ENCODE assay signal across 20 cellular contexts in the genomic region with DNA sequence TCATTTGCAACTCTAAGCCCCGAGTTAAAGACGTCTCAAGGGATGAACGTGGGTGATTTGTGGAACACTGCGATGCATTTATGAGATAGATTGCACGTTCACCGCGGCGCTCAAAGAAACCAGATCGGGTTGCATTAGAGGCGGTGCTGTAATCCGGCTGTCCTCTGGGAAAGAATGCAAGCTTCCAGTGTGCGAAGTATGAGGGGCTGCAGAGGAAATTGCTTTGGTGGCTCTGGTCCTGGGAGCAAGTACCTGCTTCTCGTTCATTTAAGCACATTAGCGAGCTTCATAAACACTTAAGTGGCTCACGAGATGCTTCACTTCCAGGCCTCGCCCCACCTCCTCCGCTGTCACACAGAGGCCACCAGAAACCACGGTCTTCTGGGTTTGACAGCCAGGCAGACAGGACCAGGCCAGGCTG.
A peak's percentile ranks its signal among the peaks of the same experiment; 100 is the strongest.
DNase-seq lines count a peak whose midpoint lies in the region; ATAC-seq and TF ChIP-seq lines count a peak whose summit lies in the region.
"Had no signal": no experiment of that assay in that cellular context is flagged by ENCODE, and none has a peak within 500 bp of the region (broad histone marks: within the 10 kb centered on the region; RNA-seq: fewer than 3 reads in every experiment).

No MANE protein-coding gene starts in this region.

- peaks cover 68% of the 10 kb centered on the region for H3K4me1 Mint-ChIP-seq in GM23338

- ATAC-seq in GM23338, result no peak
- ATAC-seq in stimulated activated naive CD8-positive, alpha-beta T cell treated with anti-CD3 and anti-CD28 coated beads, Interleukin-15, Interleukin-2, amounts not matched to agents 100 U/mL and 50 U/mL, for 24 hours, result no peak
- ATAC-seq: activated CD8-positive, alpha-beta T cell treated with anti-CD3 and anti-CD28 coated beads, Interleukin-2, amount 10 ng/mL, durations not matched to agents 7 days and 5 days; activated naive CD4-positive, alpha-beta T cell treated with anti-CD3 and anti-CD28 coated beads, Interleukin-2, amount 50 U/mL, for 72 hours; activated T-cell treated with anti-CD3 and anti-CD28 coated beads, Interleukin-2, amount 50 U/mL, for 4 hours; gastrocnemius medialis; left cardiac atrium; sciatic nerve had no signal

- no peaks in the 10 kb centered on the region for H3K79me2 ChIP-seq in GM23338 (replicated peaks; ENCODE audit: insufficient read depth)

- H3F3A ChIP-seq in GM23338 (replicated peaks; ENCODE audit: low read depth), result peaks cover 16% of the 10 kb centered on the region; the same call in 1 of the 2 replicates

- H3K4me1 ChIP-seq in GM23338 (ENCODE audit: insufficient read depth), result peaks cover 54% of the 10 kb centered on the region
- H3K4me1 ChIP-seq: gastrocnemius medialis had no signal

- no peaks in the 10 kb centered on the region for H3K27me3 ChIP-seq in GM23338 (ENCODE audit: insufficient read depth)
- H3K27me3 ChIP-seq: BLaER1 treated with 17β-estradiol and CSF1 and Interleukin-3, amounts not matched to agents 10 nM and 100 nM had no signal

- no peaks in the 10 kb centered on the region for H3K36me3 ChIP-seq in GM23338 (ENCODE audit: insufficient read depth)
- H3K36me3 ChIP-seq: BLaER1 treated with 17β-estradiol and CSF1 and Interleukin-3, amounts not matched to agents 10 nM and 100 nM; gastrocnemius medialis had no signal

- H3K4me3 ChIP-seq in GM23338 (no peak overlapping the region), fibroblast of villous mesenchyme (ENCODE audit: low read depth, low read length) (no peak overlapping the region), skeletal muscle cell (ENCODE audit: low read depth, low read length) (no peak overlapping the region)
- H3K4me3 ChIP-seq: BLaER1 treated with 17β-estradiol and CSF1 and Interleukin-3, amounts not matched to agents 10 nM and 100 nM; gastrocnemius medialis had no signal

- H3K27me3 Mint-ChIP-seq in GM23338 (ENCODE audit: insufficient read depth, low read depth, poor library complexity), result peaks cover 20% of the 10 kb centered on the region

- H3K9me2 ChIP-seq in GM23338 (ENCODE audit: insufficient read depth), result no peaks in the 10 kb centered on the region

- H2AFZ ChIP-seq in GM23338, result no peak overlapping the region

- peaks cover 18% of the 10 kb centered on the region; the same call in 2 of the 3 replicates for H3K36me3 Mint-ChIP-seq in GM23338 (ENCODE audit: low read depth)

- TF ChIP-seq CTCF in GM23338 (conservative IDR thresholded peaks at IDR 0.05; ENCODE audit: low read depth in 2 of 2) (no peak), fibroblast of villous mesenchyme (IDR thresholded peaks at IDR 0.05; ENCODE audit: insufficient read depth, low read depth, low read length) (no peak)

- peak overlapping the region; percentile 56 for H3K4me2 ChIP-seq in GM23338

- H3K9me3 Mint-ChIP-seq in GM23338, result peaks cover 18% of the 10 kb centered on the region; the same call in 2 of the 3 replicates
- H3K9me3 Mint-ChIP-seq: activated naive CD4-positive, alpha-beta T cell treated with anti-CD3 and anti-CD28 coated beads, Interleukin-2, amount 50 U/mL, for 72 hours; activated T-cell treated with anti-CD3 and anti-CD28 coated beads, Interleukin-2, amount 50 U/mL, for 4 hours had no signal

- peak overlapping the region; percentile 99 for H3K27ac ChIP-seq in GM23338 (ENCODE audit: low read depth)
- H3K27ac ChIP-seq: BLaER1 treated with 17β-estradiol and CSF1 and Interleukin-3, amounts not matched to agents 10 nM and 100 nM; gastrocnemius medialis; RWPE1; VCaP had no signal

- H3K27ac Mint-ChIP-seq in GM23338, result no peak overlapping the region
- H3K27ac Mint-ChIP-seq: activated CD8-positive, alpha-beta T cell treated with anti-CD3 and anti-CD28 coated beads, Interleukin-2, amount 10 ng/mL, durations not matched to agents 7 days and 5 days; activated naive CD4-positive, alpha-beta T cell treated with anti-CD3 and anti-CD28 coated beads, Interleukin-2, amount 50 U/mL, for 72 hours had no signal

- DNase-seq in GM23338 (ENCODE audit: low spot score) (no peak), NCI-H2227 (lab: John Stamatoyannopoulos, UW; ENCODE audit: unreplicated experiment) (peak; percentile 55), fibroblast of villous mesenchyme (ENCODE audit: low read depth) (peak; percentile 2), skeletal muscle cell (ENCODE audit: low read depth) (peak; percentile 58), COLO668 (lab: John Stamatoyannopoulos, UW; ENCODE audit: unreplicated experiment) (no peak), ureter (ENCODE audit: low spot score) (no peak)
- no peak for DNase-seq in stimulated activated naive CD8-positive, alpha-beta T cell treated with anti-CD3 and anti-CD28 coated beads, Interleukin-15, Interleukin-2, amounts not matched to agents 100 U/mL and 50 U/mL, for 24 hours
- DNase-seq: activated CD8-positive, alpha-beta T cell treated with anti-CD3 and anti-CD28 coated beads, Interleukin-2, amount 10 ng/mL, durations not matched to agents 7 days and 5 days; activated T-cell treated with anti-CD3 and anti-CD28 coated beads, Interleukin-2, amount 50 U/mL, for 4 hours; cortex of kidney; gastrocnemius medialis; left cardiac atrium; NCI-H1436; stimulated activated CD4-positive, alpha-beta T cell treated with anti-CD3 and anti-CD28 coated beads, Interleukin-2, amount 100 ng/mL, for 48 hours; T-helper 1 cell had no signal

- no peak overlapping the region; the same call in 2 of the 3 replicates for H3K4me3 Mint-ChIP-seq in GM23338
- H3K4me3 Mint-ChIP-seq: activated CD8-positive, alpha-beta T cell treated with anti-CD3 and anti-CD28 coated beads, Interleukin-2, amount 10 ng/mL, durations not matched to agents 7 days and 5 days; activated T-cell treated with anti-CD3 and anti-CD28 coated beads, Interleukin-2, amount 50 U/mL, for 4 hours had no signal

- H4K20me1 ChIP-seq in GM23338 (replicated peaks; ENCODE audit: insufficient read depth), result no peaks in the 10 kb centered on the region

TF ChIP-seq in GM23338, 12 proteins besides CTCF, POLR2A, EP300 and RAD21 (continues in another document):
- TF ChIP-seq ZNF331 (CRISPR knock-in tag; IDR thresholded peaks at IDR 0.05; ENCODE audit: low read depth), result no peak
- TF ChIP-seq, protein P1, sequence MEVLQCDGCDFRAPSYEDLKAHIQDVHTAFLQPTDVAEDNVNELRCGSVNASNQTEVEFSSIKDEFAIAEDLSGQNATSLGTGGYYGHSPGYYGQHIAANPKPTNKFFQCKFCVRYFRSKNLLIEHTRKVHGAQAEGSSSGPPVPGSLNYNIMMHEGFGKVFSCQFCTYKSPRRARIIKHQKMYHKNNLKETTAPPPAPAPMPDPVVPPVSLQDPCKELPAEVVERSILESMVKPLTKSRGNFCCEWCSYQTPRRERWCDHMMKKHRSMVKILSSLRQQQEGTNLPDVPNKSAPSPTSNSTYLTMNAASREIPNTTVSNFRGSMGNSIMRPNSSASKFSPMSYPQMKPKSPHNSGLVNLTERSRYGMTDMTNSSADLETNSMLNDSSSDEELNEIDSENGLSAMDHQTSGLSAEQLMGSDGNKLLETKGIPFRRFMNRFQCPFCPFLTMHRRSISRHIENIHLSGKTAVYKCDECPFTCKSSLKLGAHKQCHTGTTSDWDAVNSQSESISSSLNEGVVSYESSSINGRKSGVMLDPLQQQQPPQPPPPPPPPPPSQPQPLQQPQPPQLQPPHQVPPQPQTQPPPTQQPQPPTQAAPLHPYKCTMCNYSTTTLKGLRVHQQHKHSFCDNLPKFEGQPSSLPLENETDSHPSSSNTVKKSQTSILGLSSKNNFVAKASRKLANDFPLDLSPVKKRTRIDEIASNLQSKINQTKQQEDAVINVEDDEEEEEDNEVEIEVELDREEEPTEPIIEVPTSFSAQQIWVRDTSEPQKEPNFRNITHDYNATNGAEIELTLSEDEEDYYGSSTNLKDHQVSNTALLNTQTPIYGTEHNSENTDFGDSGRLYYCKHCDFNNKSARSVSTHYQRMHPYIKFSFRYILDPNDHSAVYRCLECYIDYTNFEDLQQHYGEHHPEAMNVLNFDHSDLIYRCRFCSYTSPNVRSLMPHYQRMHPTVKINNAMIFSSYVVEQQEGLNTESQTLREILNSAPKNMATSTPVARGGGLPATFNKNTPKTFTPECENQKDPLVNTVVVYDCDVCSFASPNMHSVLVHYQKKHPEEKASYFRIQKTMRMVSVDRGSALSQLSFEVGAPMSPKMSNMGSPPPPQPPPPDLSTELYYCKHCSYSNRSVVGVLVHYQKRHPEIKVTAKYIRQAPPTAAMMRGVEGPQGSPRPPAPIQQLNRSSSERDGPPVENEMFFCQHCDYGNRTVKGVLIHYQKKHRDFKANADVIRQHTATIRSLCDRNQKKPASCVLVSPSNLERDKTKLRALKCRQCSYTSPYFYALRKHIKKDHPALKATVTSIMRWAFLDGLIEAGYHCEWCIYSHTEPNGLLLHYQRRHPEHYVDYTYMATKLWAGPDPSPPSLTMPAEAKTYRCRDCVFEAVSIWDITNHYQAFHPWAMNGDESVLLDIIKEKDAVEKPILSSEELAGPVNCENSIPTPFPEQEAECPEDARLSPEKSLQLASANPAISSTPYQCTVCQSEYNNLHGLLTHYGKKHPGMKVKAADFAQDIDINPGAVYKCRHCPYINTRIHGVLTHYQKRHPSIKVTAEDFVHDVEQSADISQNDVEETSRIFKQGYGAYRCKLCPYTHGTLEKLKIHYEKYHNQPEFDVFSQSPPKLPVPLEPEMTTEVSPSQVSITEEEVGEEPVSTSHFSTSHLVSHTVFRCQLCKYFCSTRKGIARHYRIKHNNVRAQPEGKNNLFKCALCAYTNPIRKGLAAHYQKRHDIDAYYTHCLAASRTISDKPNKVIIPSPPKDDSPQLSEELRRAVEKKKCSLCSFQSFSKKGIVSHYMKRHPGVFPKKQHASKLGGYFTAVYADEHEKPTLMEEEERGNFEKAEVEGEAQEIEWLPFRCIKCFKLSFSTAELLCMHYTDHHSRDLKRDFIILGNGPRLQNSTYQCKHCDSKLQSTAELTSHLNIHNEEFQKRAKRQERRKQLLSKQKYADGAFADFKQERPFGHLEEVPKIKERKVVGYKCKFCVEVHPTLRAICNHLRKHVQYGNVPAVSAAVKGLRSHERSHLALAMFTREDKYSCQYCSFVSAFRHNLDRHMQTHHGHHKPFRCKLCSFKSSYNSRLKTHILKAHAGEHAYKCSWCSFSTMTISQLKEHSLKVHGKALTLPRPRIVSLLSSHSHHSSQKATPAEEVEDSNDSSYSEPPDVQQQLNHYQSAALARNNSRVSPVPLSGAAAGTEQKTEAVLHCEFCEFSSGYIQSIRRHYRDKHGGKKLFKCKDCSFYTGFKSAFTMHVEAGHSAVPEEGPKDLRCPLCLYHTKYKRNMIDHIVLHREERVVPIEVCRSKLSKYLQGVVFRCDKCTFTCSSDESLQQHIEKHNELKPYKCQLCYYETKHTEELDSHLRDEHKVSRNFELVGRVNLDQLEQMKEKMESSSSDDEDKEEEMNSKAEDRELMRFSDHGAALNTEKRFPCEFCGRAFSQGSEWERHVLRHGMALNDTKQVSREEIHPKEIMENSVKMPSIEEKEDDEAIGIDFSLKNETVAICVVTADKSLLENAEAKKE (CRISPR knock-in tag; IDR thresholded peaks at IDR 0.05), result no peak
- no peak for TF ChIP-seq EZH2phosphoT487 (IDR thresholded peaks at IDR 0.05; ENCODE audit: unreplicated experiment)
- TF ChIP-seq ZNF114 (CRISPR knock-in tag; IDR thresholded peaks at IDR 0.05), result no peak
- no peak for TF ChIP-seq NANOG (IDR thresholded peaks at IDR 0.05; ENCODE audit: borderline replicate concordance)

Comparison
In these comparisons a context has a peak if more than half of its experiments do, and no peak if none do; other contexts are left out.
1. DNase-seq: peak in NCI-H2227 (single experiment), fibroblast of villous mesenchyme (single experiment) and skeletal muscle cell (single experiment); none in GM23338 (single experiment), COLO668 (single experiment), stimulated activated naive CD8-positive, alpha-beta T cell treated with anti-CD3 and anti-CD28 coated beads, Interleukin-15, Interleukin-2, amounts not matched to agents 100 U/mL and 50 U/mL, for 24 hours (single experiment) and ureter (single experiment).